18 cellular contexts compared by ENCODE assay signal in the genomic region with DNA sequence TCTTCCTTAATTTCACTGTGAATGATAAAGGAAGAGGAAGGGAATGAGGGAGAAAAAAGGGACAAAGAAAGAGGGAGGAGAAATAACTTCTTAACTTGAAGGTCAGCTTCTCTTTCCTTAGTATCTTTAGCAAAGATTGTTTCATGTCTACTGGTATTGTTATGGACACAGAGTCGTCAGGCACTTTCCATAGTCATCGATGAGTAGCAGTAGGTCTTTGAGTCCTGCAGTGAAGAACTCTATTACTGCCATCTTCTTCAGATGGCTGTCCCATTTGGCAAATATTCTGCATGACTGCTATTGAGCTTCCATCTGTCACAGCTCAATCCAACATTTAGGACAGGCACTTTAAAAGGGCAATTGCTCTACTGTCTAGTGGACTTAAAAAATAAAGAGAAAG.
"Had no signal": no experiment of that assay in that cellular context is flagged by ENCODE, and none has a peak within 500 bp of the region (broad histone marks: within the 10 kb centered on the region; RNA-seq: fewer than 3 reads in every experiment).

No MANE protein-coding gene starts in this region.

- H3K4me3 Mint-ChIP-seq: naive B cell; nephron; stimulated activated effector memory CD8-positive, alpha-beta T cell treated with anti-CD3 and anti-CD28 coated beads, Interleukin-12 subunit alpha, Interleukin-12 subunit beta, amount 100 ng/mL, for 72 hours; type B pancreatic cell had no signal

- H3K27ac Mint-ChIP-seq: naive B cell; stimulated activated effector memory CD8-positive, alpha-beta T cell treated with anti-CD3 and anti-CD28 coated beads, Interleukin-12 subunit alpha, Interleukin-12 subunit beta, amount 100 ng/mL, for 72 hours; type B pancreatic cell had no signal

- H3K4me1 ChIP-seq: parathyroid adenoma, psoas muscle, right lobe of liver, suprapubic skin, thyroid gland, uterus had no signal

- H3K79me2 ChIP-seq: hepatocyte, parathyroid adenoma had no signal

- DNase-seq: foreskin melanocyte; head of caudate nucleus; mesendoderm; naive B cell; psoas muscle; retina; right lobe of liver; stimulated activated CD4-positive, alpha-beta T cell treated with anti-CD3 and anti-CD28 coated beads, Interleukin-4, amount 100 ng/mL, for 1 hour; stimulated activated CD8-positive, alpha-beta memory T cell treated with anti-CD3 and anti-CD28 coated beads, Interleukin-4, amount 100 ng/mL, for 48 hours; stimulated activated naive CD8-positive, alpha-beta T cell treated with anti-CD3 and anti-CD28 coated beads, Interleukin-15, Interleukin-2, amounts not matched to agents 100 U/mL and 50 U/mL, for 24 hours; thyroid gland; uterus had no signal

- H3K4me3 ChIP-seq: hepatocyte, psoas muscle, right lobe of liver, suprapubic skin, thyroid gland, uterus had no signal

- H3K4me2 ChIP-seq: hepatocyte had no signal

- H3K36me3 Mint-ChIP-seq: naive B cell; stimulated activated effector memory CD8-positive, alpha-beta T cell treated with anti-CD3 and anti-CD28 coated beads, Interleukin-12 subunit alpha, Interleukin-12 subunit beta, amount 100 ng/mL, for 72 hours; type B pancreatic cell had no signal

- H3K4me1 Mint-ChIP-seq: naive B cell; stimulated activated effector memory CD8-positive, alpha-beta T cell treated with anti-CD3 and anti-CD28 coated beads, Interleukin-12 subunit alpha, Interleukin-12 subunit beta, amount 100 ng/mL, for 72 hours had no signal

- H3K9me3 Mint-ChIP-seq: nephron had no signal

- ATAC-seq: psoas muscle; right lobe of liver; stimulated activated effector memory CD8-positive, alpha-beta T cell treated with anti-CD3 and anti-CD28 coated beads, Interleukin-12 subunit alpha, Interleukin-12 subunit beta, amount 100 ng/mL, for 72 hours; stimulated activated naive CD8-positive, alpha-beta T cell treated with anti-CD3 and anti-CD28 coated beads, Interleukin-15, Interleukin-2, amounts not matched to agents 100 U/mL and 50 U/mL, for 24 hours had no signal

- H3K27me3 Mint-ChIP-seq: naive B cell, type B pancreatic cell had no signal

- H3K27ac ChIP-seq: hepatocyte, parathyroid adenoma, psoas muscle, right lobe of liver, suprapubic skin, thyroid gland, uterus had no signal

- H2AFZ ChIP-seq: hepatocyte, parathyroid adenoma had no signal

- H3K27me3 ChIP-seq: hepatocyte, right lobe of liver, suprapubic skin, thyroid gland, uterus had no signal

- H3K9me3 ChIP-seq: psoas muscle, right lobe of liver, suprapubic skin, thyroid gland, uterus had no signal

- H3K36me3 ChIP-seq: right lobe of liver, suprapubic skin, thyroid gland, uterus had no signal
